Comparison of ENCODE assay signal across 20 cellular contexts in the genomic region with DNA sequence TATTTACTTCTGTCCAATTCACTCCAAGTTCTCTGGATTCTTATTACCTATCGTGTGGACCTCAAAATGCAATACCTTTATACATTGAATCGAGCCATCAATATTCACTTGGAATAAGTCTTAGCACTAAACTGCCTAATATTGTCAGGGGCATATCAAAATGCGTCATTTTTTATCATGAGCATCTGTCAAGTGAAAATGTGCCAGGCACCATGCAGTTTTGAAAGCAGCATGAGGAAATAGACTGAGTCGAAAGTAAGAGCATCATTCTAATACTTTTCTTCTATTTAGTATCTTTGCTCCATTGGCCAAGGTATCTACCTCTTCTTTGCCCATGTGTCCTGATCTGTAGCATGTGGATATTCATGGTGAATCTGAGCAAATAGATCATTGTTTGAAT.
"Had no signal": no experiment of that assay in that cellular context is flagged by ENCODE, and none has a peak within 500 bp of the region (broad histone marks: within the 10 kb centered on the region; RNA-seq: fewer than 3 reads in every experiment).

No MANE protein-coding gene starts in this region.

- ATAC-seq: natural killer cell; psoas muscle; right cardiac atrium; right lobe of liver; stimulated activated effector memory CD8-positive, alpha-beta T cell treated with anti-CD3 and anti-CD28 coated beads, Interleukin-12 subunit alpha, Interleukin-12 subunit beta, amount 100 ng/mL, for 72 hours; stimulated activated naive B cell treated with anti-CD40 and anti-IgM and Interleukin-4, amounts not matched to agents 10 μg/mL and 1 μg/mL and 100 μg/mL, for 72 hours had no signal

- DNase-seq: natural killer cell; occipital lobe; ovary; posterior cingulate gyrus; psoas muscle; right cardiac atrium; right lobe of liver; sigmoid colon; small intestine; stimulated activated CD4-positive, alpha-beta T cell treated with anti-CD3 and anti-CD28 coated beads, Interleukin-15, amount 100 ng/mL, for 24 hours; stimulated activated CD4-positive, alpha-beta T cell treated with anti-CD3 and anti-CD28 coated beads, Interleukin-2, amount 100 ng/mL, for 24 hours; stimulated activated CD4-positive, alpha-beta T cell treated with anti-CD3 and anti-CD28 coated beads, Interleukin-2, amount 100 ng/mL, for 48 hours; stimulated activated CD4-positive, alpha-beta T cell treated with anti-CD3 and anti-CD28 coated beads, Interleukin-4, amount 100 ng/mL, for 24 hours; stimulated activated naive B cell treated with anti-CD40 and anti-IgM and Interleukin-4, amounts not matched to agents 10 μg/mL and 1 μg/mL and 100 μg/mL, for 72 hours; stimulated activated naive CD4-positive, alpha-beta T cell treated with Interleukin-2 at 50 U/mL for 16 hours; stomach; thyroid gland; trophoblast cell; upper lobe of left lung had no signal
